8 cellular contexts compared by ENCODE assay signal in the genomic region with DNA sequence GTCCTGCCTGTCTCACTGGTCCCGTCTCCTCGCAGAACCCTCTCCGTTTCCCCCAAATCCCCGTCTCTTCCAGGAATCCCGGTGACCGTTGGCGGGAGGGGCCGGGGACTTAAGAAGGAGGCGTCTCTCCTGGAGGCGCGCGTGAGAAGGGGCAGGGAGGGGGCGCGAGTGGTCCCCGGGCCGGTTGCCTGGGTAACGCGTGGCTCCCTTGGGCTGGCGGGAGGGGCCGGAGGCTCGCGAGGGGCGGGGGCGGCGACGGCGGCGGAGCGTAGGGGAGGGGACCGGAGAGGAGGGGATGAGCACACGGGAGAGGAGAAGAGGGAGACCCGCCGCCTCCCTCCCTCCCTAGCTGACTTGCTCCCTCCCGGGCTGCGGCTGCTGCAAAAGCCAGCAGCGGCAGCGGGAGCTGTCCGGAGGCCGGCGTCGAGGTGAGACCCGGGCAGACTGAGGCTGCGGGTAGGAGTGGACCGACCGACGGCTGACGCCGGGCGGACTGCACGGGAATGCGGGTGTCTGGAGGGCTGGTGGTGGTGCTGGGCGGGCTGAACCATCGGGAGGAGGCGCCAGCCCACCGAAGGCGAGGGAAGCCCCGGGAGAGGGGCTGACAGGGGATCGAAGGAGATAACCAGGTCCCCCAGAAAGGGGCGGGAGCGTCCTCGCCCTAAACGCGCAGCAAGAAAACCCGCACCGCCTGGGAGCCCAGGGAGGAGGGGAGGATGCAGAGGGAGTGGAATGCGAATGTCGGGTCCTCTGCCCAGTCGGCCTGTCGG. TPM values are rescaled to one million over a fixed set of nuclear protein-coding genes. Genes with fewer than 3 reads are reported as not detected.
A peak's percentile ranks its signal among the peaks of the same experiment; 100 is the strongest.
DNase-seq lines count a peak whose midpoint lies in the region; ATAC-seq and TF ChIP-seq lines count a peak whose summit lies in the region.

A gene (plus strand): TSS at position 298 of the 770 bp plus-strand sequence. CDS start 862 bp downstream, outside the sequence.

- no peaks in the 10 kb centered on the region for H3K27me3 ChIP-seq in neural cell (ENCODE audit: insufficient read depth, low read depth, low read length)

- peak within 1 kb of the TSS; percentile 96 for H3K4me2 ChIP-seq in neural cell (ENCODE audit: low read length)

- peak within 1 kb of the TSS; percentile 99 for H3K9ac ChIP-seq in neural cell (ENCODE audit: low read length)

- H3K27ac ChIP-seq in neural cell (ENCODE audit: low read length): peak within 1 kb of the TSS; percentile 98

- no peaks in the 10 kb centered on the region for H3K9me3 ChIP-seq in neural cell (ENCODE audit: low read length)

- peak; percentile 25 for TF ChIP-seq EP300 in neural cell (conservative IDR thresholded peaks at IDR 0.05; ENCODE audit: poor library complexity, severe bottlenecking)

- no peak for ATAC-seq in HG03432 (IDR thresholded peaks at IDR 0.05; ENCODE audit: unreplicated experiment)
- no peak for ATAC-seq in GM21737 (IDR thresholded peaks at IDR 0.05; ENCODE audit: unreplicated experiment)
- ATAC-seq in GM18520 (IDR thresholded peaks at IDR 0.05; ENCODE audit: unreplicated experiment): no peak

- H3K4me3 ChIP-seq in GM12864 (ENCODE audit: low read depth, low read length) (peak within 1 kb of the TSS; percentile 54), fibroblast of the aortic adventitia (ENCODE audit: low read depth, low read length) (peak within 1 kb of the TSS; percentile 73), neural cell (ENCODE audit: low read length) (peak within 1 kb of the TSS; percentile 100)

- no peak for DNase-seq in GM12864 (ENCODE audit: low read depth)
- DNase-seq in NCI-H345 (lab: John Stamatoyannopoulos, UW): peak; percentile 72
- DNase-seq in activated T-helper 9 cell treated with anti-CD3 and anti-CD28 coated beads, Interleukin-2, amount 50 U/mL, for 16 hours (ENCODE audit: low read depth): peak; percentile 40
- DNase-seq in fibroblast of the aortic adventitia (ENCODE audit: low read depth): peak; percentile 53

- peak within 1 kb of the TSS; percentile 14 for H2AFZ ChIP-seq in neural cell (ENCODE audit: low read depth, low read length)

- no peak for TF ChIP-seq CTCF in GM12864 (IDR thresholded peaks at IDR 0.05; ENCODE audit: low read depth, low read length, missing control alignments)
- no peak for TF ChIP-seq CTCF in fibroblast of the aortic adventitia (IDR thresholded peaks at IDR 0.05; ENCODE audit: insufficient read depth, low read length)
- TF ChIP-seq CTCF in neural cell (IDR thresholded peaks at IDR 0.05; ENCODE audit: poor library complexity, severe bottlenecking): no peak

- no peaks in the 10 kb centered on the region for H3K36me3 ChIP-seq in neural cell (ENCODE audit: insufficient read depth, low read length)

- peaks cover 59% of the 10 kb centered on the region for H3K79me2 ChIP-seq in neural cell (replicated peaks; ENCODE audit: insufficient read depth, low read length)

- peaks cover 3% of the 10 kb centered on the region for H4K20me1 ChIP-seq in neural cell (ENCODE audit: insufficient read depth)

- no peaks in the 10 kb centered on the region for H3F3A ChIP-seq in neural cell (ENCODE audit: insufficient read depth, low read length, poor library complexity, severe bottlenecking)

- H3K9me2 ChIP-seq in neural cell (ENCODE audit: insufficient read depth, low read length): no peaks in the 10 kb centered on the region

- peak; percentile 17 for TF ChIP-seq RAD21 in neural cell (conservative IDR thresholded peaks at IDR 0.05)

TF ChIP-seq in neural cell, 6 proteins besides CTCF, POLR2A, EP300 and RAD21:
- TF ChIP-seq MXI1 (conservative IDR thresholded peaks at IDR 0.05; ENCODE audit: poor library complexity, severe bottlenecking) (peak; percentile 54), POLR2AphosphoS5 (IDR thresholded peaks at IDR 0.05) (peak; percentile 47), SMC3 (conservative IDR thresholded peaks at IDR 0.05; ENCODE audit: poor library complexity) (peak; percentile 32), EZH2 (IDR thresholded peaks at IDR 0.05; ENCODE audit: borderline replicate concordance, insufficient read depth, low read length, poor library complexity, severe bottlenecking) (no peak), TAF1 (IDR thresholded peaks at IDR 0.05; ENCODE audit: low read depth) (peak; percentile 49)
- TF ChIP-seq, protein P1, sequence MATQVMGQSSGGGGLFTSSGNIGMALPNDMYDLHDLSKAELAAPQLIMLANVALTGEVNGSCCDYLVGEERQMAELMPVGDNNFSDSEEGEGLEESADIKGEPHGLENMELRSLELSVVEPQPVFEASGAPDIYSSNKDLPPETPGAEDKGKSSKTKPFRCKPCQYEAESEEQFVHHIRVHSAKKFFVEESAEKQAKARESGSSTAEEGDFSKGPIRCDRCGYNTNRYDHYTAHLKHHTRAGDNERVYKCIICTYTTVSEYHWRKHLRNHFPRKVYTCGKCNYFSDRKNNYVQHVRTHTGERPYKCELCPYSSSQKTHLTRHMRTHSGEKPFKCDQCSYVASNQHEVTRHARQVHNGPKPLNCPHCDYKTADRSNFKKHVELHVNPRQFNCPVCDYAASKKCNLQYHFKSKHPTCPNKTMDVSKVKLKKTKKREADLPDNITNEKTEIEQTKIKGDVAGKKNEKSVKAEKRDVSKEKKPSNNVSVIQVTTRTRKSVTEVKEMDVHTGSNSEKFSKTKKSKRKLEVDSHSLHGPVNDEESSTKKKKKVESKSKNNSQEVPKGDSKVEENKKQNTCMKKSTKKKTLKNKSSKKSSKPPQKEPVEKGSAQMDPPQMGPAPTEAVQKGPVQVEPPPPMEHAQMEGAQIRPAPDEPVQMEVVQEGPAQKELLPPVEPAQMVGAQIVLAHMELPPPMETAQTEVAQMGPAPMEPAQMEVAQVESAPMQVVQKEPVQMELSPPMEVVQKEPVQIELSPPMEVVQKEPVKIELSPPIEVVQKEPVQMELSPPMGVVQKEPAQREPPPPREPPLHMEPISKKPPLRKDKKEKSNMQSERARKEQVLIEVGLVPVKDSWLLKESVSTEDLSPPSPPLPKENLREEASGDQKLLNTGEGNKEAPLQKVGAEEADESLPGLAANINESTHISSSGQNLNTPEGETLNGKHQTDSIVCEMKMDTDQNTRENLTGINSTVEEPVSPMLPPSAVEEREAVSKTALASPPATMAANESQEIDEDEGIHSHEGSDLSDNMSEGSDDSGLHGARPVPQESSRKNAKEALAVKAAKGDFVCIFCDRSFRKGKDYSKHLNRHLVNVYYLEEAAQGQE (IDR thresholded peaks at IDR 0.05; ENCODE audit: borderline replicate concordance): peak; percentile 17

RNA-seq across cellular contexts. Expression of the gene that starts here (rescaled TPM):
- total RNA-seq in fibroblast of the aortic adventitia (ENCODE audit: low replicate concordance): 7.7 and 32.0 TPM in 2 replicates
- polyA plus RNA-seq in neural cell: 84.2 and 105 TPM in 2 replicates
- polyA minus RNA-seq in neural cell: 29.9 and 40.6 TPM in 2 replicates
